Comparison of ENCODE assay signal across 32 cellular contexts in genomic region chr10:72952189-72952900, GRCh38. TPM values are rescaled to one million over a fixed set of nuclear protein-coding genes. Genes with fewer than 3 reads are reported as not detected.
DNase-seq lines count a peak whose midpoint lies in the region; ATAC-seq and TF ChIP-seq lines count a peak whose summit lies in the region.
"Had no signal": no experiment of that assay in that cellular context is flagged by ENCODE, and none has a peak within 500 bp of the region (broad histone marks: within the 10 kb centered on the region; RNA-seq: fewer than 3 reads in every experiment).

No MANE protein-coding gene starts in this region.

- TF ChIP-seq CTCF in endodermal cell (conservative IDR thresholded peaks at IDR 0.05), result no peak
- no peak for TF ChIP-seq CTCF in progenitor cell of endocrine pancreas (IDR thresholded peaks at IDR 0.05; ENCODE audit: unreplicated experiment)

- H3K27me3 Mint-ChIP-seq in endodermal cell (ENCODE audit: insufficient read depth) (no peaks in the 10 kb centered on the region), progenitor cell of endocrine pancreas (no peaks in the 10 kb centered on the region)

- H3K9ac ChIP-seq in endodermal cell (ENCODE audit: extremely low read depth, low read length, poor library complexity, severe bottlenecking), result no peak overlapping the region

- no peaks in the 10 kb centered on the region for H3K27me3 ChIP-seq in endodermal cell (ENCODE audit: control insufficient read depth, insufficient read depth, low read length, poor library complexity, severe bottlenecking)
- H3K27me3 ChIP-seq: BE2C, body of pancreas had no signal

- no peak for ATAC-seq in GM18909 (IDR thresholded peaks at IDR 0.05; ENCODE audit: poor library complexity, unreplicated experiment)
- ATAC-seq: activated T-cell treated with anti-CD3 and anti-CD28 coated beads, Interleukin-2, amount 50 U/mL, for 4 hours; body of pancreas; naive thymus-derived CD4-positive, alpha-beta T cell; stimulated activated memory B cell treated with anti-CD40 and anti-IgM and Interleukin-4, amounts not matched to agents 10 μg/mL and 1 μg/mL and 100 μg/mL, for 72 hours had no signal

- peaks cover 15% of the 10 kb centered on the region for H3K4me1 ChIP-seq in endodermal cell (ENCODE audit: control insufficient read depth, insufficient read depth, low read length)
- H3K4me1 ChIP-seq: body of pancreas, spleen, suprapubic skin had no signal

- 78 to 92% methylated on average over 7 to 10 of the region's 10 CpGs for WGBS in endodermal cell (ENCODE audit: insufficient coverage in 1 of 2, insufficient read length in 1 of 2), 2 experiments

- H3K4me3 ChIP-seq in endodermal cell (ENCODE audit: low read length), result peak overlapping the region; percentile 37
- H3K4me3 ChIP-seq: body of pancreas, spleen, suprapubic skin had no signal

- H3K9me3 ChIP-seq in endodermal cell (ENCODE audit: control insufficient read depth, low read length), result peaks cover 5% of the 10 kb centered on the region
- H3K9me3 ChIP-seq: BE2C, body of pancreas, spleen, suprapubic skin had no signal

- no peaks in the 10 kb centered on the region for H3K9me3 Mint-ChIP-seq in endodermal cell
- no peaks in the 10 kb centered on the region for H3K9me3 Mint-ChIP-seq in progenitor cell of endocrine pancreas (ENCODE audit: low read depth)
- H3K9me3 Mint-ChIP-seq: activated T-cell treated with anti-CD3 and anti-CD28 coated beads, Interleukin-2, amount 50 U/mL, for 4 hours; mesothelial cell of epicardium; stimulated activated memory B cell treated with anti-CD40 and anti-IgM and Interleukin-4, amounts not matched to agents 10 μg/mL and 1 μg/mL and 100 μg/mL, for 72 hours had no signal

- H3K27ac ChIP-seq in endodermal cell (ENCODE audit: low read depth, low read length), result no peak overlapping the region
- H3K27ac ChIP-seq: body of pancreas, epithelial cell of prostate, spleen, suprapubic skin had no signal

- DNase-seq in SHP77 (lab: John Stamatoyannopoulos, UW) (peak; percentile 34 to 41), SHP77 treated with DMSO at 0.1 percent for 48 hours (lab: John Stamatoyannopoulos, UW) (no peak), NCI-H345 (lab: John Stamatoyannopoulos, UW) (peak; percentile 57), endodermal cell (no peak), progenitor cell of endocrine pancreas (ENCODE audit: low spot score, unreplicated experiment) (no peak), KG1 (lab: John Stamatoyannopoulos, UW) (no peak), Ammon's horn (ENCODE audit: low spot score) (no peak)
- DNase-seq: activated CD4-positive, alpha-beta T cell treated with anti-CD3 and anti-CD28 coated beads for 48 hours; activated naive CD4-positive, alpha-beta T cell; activated T-cell treated with anti-CD3 and anti-CD28 coated beads, Interleukin-2, amount 50 U/mL, for 4 hours; BE2C; body of pancreas; EL; Kasumi-1; MV-4-11; naive thymus-derived CD4-positive, alpha-beta T cell; NK-92 treated with Interleukin-12 subunit alpha and Interleukin-12 subunit beta, amount 100 ng/mL, for 24 hours; spleen; stimulated activated CD4-positive, alpha-beta T cell treated with anti-CD3 and anti-CD28 coated beads, Interleukin-2, amount 100 ng/mL, for 48 hours; T-helper 2 cell had no signal

- H3K4me3 Mint-ChIP-seq in endodermal cell (peak overlapping the region; percentile 40), progenitor cell of endocrine pancreas (ENCODE audit: low read depth) (peak overlapping the region; percentile 46)
- H3K4me3 Mint-ChIP-seq: activated T-cell treated with anti-CD3 and anti-CD28 coated beads, Interleukin-2, amount 50 U/mL, for 4 hours; mesothelial cell of epicardium; naive thymus-derived CD4-positive, alpha-beta T cell; stimulated activated memory B cell treated with anti-CD40 and anti-IgM and Interleukin-4, amounts not matched to agents 10 μg/mL and 1 μg/mL and 100 μg/mL, for 72 hours had no signal

- no peaks in the 10 kb centered on the region for H3K36me3 ChIP-seq in endodermal cell (ENCODE audit: control insufficient read depth, insufficient read depth, low read length)
- H3K36me3 ChIP-seq: BE2C, spleen, suprapubic skin had no signal

- H3K36me3 Mint-ChIP-seq in endodermal cell (ENCODE audit: low read depth) (no peaks in the 10 kb centered on the region), progenitor cell of endocrine pancreas (ENCODE audit: insufficient read depth) (no peaks in the 10 kb centered on the region)
- H3K36me3 Mint-ChIP-seq: mesothelial cell of epicardium; naive thymus-derived CD4-positive, alpha-beta T cell; stimulated activated memory B cell treated with anti-CD40 and anti-IgM and Interleukin-4, amounts not matched to agents 10 μg/mL and 1 μg/mL and 100 μg/mL, for 72 hours had no signal

- H3K27ac Mint-ChIP-seq in endodermal cell (peak overlapping the region; percentile 92), progenitor cell of endocrine pancreas (peak overlapping the region; percentile 96)
- H3K27ac Mint-ChIP-seq: mesothelial cell of epicardium; naive thymus-derived CD4-positive, alpha-beta T cell; stimulated activated memory B cell treated with anti-CD40 and anti-IgM and Interleukin-4, amounts not matched to agents 10 μg/mL and 1 μg/mL and 100 μg/mL, for 72 hours had no signal

- H3K4me1 Mint-ChIP-seq in endodermal cell, result peaks cover 28% of the 10 kb centered on the region
- H3K4me1 Mint-ChIP-seq in progenitor cell of endocrine pancreas (ENCODE audit: low read depth), result peaks cover 40% of the 10 kb centered on the region
- H3K4me1 Mint-ChIP-seq: mesothelial cell of epicardium; stimulated activated memory B cell treated with anti-CD40 and anti-IgM and Interleukin-4, amounts not matched to agents 10 μg/mL and 1 μg/mL and 100 μg/mL, for 72 hours had no signal

RNA-seq across cellular contexts. Expression of gene PLA2G12B, which starts 2.3 kb away (rescaled TPM):
- under 1 TPM; 0.64 to 0.93 TPM for total RNA-seq in endodermal cell
- polyA plus RNA-seq in endodermal cell (2013, experiment 1 of 2), result 0.75 TPM
- polyA plus RNA-seq in endodermal cell (2013, experiment 2 of 2), result 0.58 TPM
- total RNA-seq in progenitor cell of endocrine pancreas, result 3.8 and 4.0 TPM in 2 replicates
- total RNA-seq: A673; activated T-cell treated with anti-CD3 and anti-CD28 coated beads, Interleukin-2, amount 50 U/mL, for 4 hours; body of pancreas; cerebellum; HT1080; mesothelial cell of epicardium; naive thymus-derived CD4-positive, alpha-beta T cell; osteoblast; SK-MEL-5; spleen; suprapubic skin; urinary bladder had no signal
- polyA plus RNA-seq: adipose tissue; naive thymus-derived CD4-positive, alpha-beta T cell; urinary bladder had no signal

RNA-seq across cellular contexts. Expression of gene OIT3, which starts 58.8 kb away (rescaled TPM):
- total RNA-seq in endodermal cell (under 1 TPM in 1 of 2 donors, not detected in 1; 0.13 TPM), progenitor cell of endocrine pancreas (1.1 TPM in 2 replicates)
- not detected for polyA plus RNA-seq in endodermal cell (2013, experiment 1 of 2)
- not detected for polyA plus RNA-seq in endodermal cell (2013, experiment 2 of 2)
- total RNA-seq: A673; activated T-cell treated with anti-CD3 and anti-CD28 coated beads, Interleukin-2, amount 50 U/mL, for 4 hours; body of pancreas; HT1080; SK-MEL-5; suprapubic skin had no signal
- polyA plus RNA-seq: adipose tissue; naive thymus-derived CD4-positive, alpha-beta T cell had no signal

Comparison
In these comparisons a context has a peak if more than half of its experiments do, and no peak if none do; other contexts are left out.
1. DNase-seq: peak in SHP77 (2 of 2) and NCI-H345 (single experiment); none in SHP77 treated with DMSO at 0.1 percent for 48 hours (single experiment), endodermal cell (single experiment), progenitor cell of endocrine pancreas (single experiment), KG1 (single experiment) and Ammon's horn (single experiment).